16 cellular contexts compared by ENCODE assay signal in the genomic region with DNA sequence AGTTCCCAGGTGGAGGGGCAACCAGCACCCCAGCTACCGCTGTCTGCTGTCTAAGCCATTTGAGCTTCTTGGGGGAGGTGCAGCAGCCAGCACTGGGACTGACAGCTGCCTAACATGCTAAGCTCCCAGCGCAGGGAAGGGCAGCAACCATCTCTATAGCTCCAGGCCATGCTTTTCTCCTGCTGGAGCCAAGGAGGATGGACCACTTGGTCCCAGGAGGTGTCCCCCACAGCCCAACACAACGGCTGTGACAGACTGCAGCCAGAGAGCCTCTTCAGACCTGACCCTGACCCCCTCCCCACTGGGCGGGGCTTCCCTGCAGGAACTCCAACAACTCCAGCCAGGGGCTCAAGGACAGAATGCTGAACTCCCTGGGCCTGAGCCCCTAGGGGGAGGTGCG.
DNase-seq lines count a peak whose midpoint lies in the region; ATAC-seq and TF ChIP-seq lines count a peak whose summit lies in the region.
"Had no signal": no experiment of that assay in that cellular context is flagged by ENCODE, and none has a peak within 500 bp of the region (broad histone marks: within the 10 kb centered on the region; RNA-seq: fewer than 3 reads in every experiment).

No MANE protein-coding gene starts in this region.

- H4K91ac ChIP-seq in H9 (ENCODE audit: insufficient read length, low read depth, low read length) = no peak overlapping the region

- no peak overlapping the region for H2BK20ac ChIP-seq in H9 (ENCODE audit: low read depth, low read length, poor library complexity, severe bottlenecking)

- H3K23me2 ChIP-seq in H9 (ENCODE audit: insufficient read length, low read depth, low read length, poor library complexity, severe bottlenecking) = no peaks in the 10 kb centered on the region

- no peak overlapping the region for H3K4me2 ChIP-seq in H9 (ENCODE audit: insufficient read depth, insufficient read length, low read length)

- H3K4me3 ChIP-seq in endodermal cell (ENCODE audit: low read length) (no peak overlapping the region), aorta (ENCODE audit: low read length in 2 of 2) (no peak overlapping the region), breast epithelium (no peak overlapping the region)
- H3K4me3 ChIP-seq: GM23248 had no signal

- DNase-seq in ELF-1 (ENCODE audit: low read depth, low spot score) (peak; percentile 46), H9 (peak; percentile 36), endodermal cell (peak; percentile 54), aorta (no peak), ACHN (no peak), breast epithelium (ENCODE audit: low spot score in 2 of 2) (no peak)
- DNase-seq: AML-193; Caco-2; CD4-positive, alpha-beta T cell; GDM1; GM23248; HFFc6; IMR-90 had no signal

- TF ChIP-seq CTCF in H9 (conservative IDR thresholded peaks at IDR 0.05) (no peak), endodermal cell (conservative IDR thresholded peaks at IDR 0.05) (no peak), breast epithelium (IDR thresholded peaks at IDR 0.05) (no peak)

- H4K5ac ChIP-seq in H9 (ENCODE audit: insufficient read length, low read depth, low read length) = no peak overlapping the region

- no CpG with 5 or more reads among the region's 5 CpGs for WGBS in H9 (ENCODE audit: extremely low coverage, insufficient read length, low lambda C conversion rate)
- WGBS in endodermal cell (ENCODE audit: insufficient coverage in 1 of 2, insufficient read length in 1 of 2), 2 experiments = 88 to 94% methylated on average over 3 to 5 of the region's 5 CpGs
- WGBS in aorta, 2 donors = 82 to 88% methylated on average over 5 of the region's 5 CpGs

- peak; percentile 11 for ATAC-seq in aorta (ENCODE audit: low FRiP score)
- ATAC-seq: HCT116 had no signal

- H2AFZ ChIP-seq in H9 (ENCODE audit: low read length) = no peak overlapping the region
- H2AFZ ChIP-seq: GM23248 had no signal

- no peak overlapping the region for H3K14ac ChIP-seq in H9 (ENCODE audit: insufficient read depth, low read length)

- H3K36me3 Mint-ChIP-seq in H9 (ENCODE audit: insufficient read depth in 1 of 3, low read depth in 3 of 3) = peaks cover 9 to 17% (median 14%) of the 10 kb centered on the region in 3 experiments; a peak in 5 of 7 replicates
- H3K36me3 Mint-ChIP-seq in endodermal cell (ENCODE audit: low read depth) = no peaks in the 10 kb centered on the region

- H2BK120ac ChIP-seq in H9 (ENCODE audit: low read depth, low read length, poor library complexity, severe bottlenecking) = no peak overlapping the region

- no peak overlapping the region for H2BK5ac ChIP-seq in H9 (ENCODE audit: insufficient read length, low read length)

- in situ Hi-C loops in ACHN (cut with HindIII; ENCODE audit: low pct_ligation_motif_present, low pct_unique_long_range_greater_than_20kb, low sequenced_read_pairs) = no loop called here

- H2BK12ac ChIP-seq in H9 (ENCODE audit: insufficient read length, low read depth, low read length) = no peak overlapping the region

- intact Hi-C loops in aorta (cut with DNase I) = no loop called here
- intact Hi-C loops in breast epithelium (cut with DNase I; ENCODE audit: low total_unique reads) = no loop called here

- no peak overlapping the region for H3K18ac ChIP-seq in H9 (ENCODE audit: insufficient read length, low read depth, low read length)

- H3K27me3 Mint-ChIP-seq in H9 (ENCODE audit: low read depth) (no peaks in the 10 kb centered on the region; the same call in 1 of the 2 replicates), endodermal cell (ENCODE audit: insufficient read depth) (peaks cover 2% of the 10 kb centered on the region)
- H3K27me3 Mint-ChIP-seq: CD4-positive, alpha-beta T cell had no signal

- H3K27ac Mint-ChIP-seq in H9 (no peak overlapping the region), endodermal cell (no peak overlapping the region)
- H3K27ac Mint-ChIP-seq: CD4-positive, alpha-beta T cell; HFFc6 had no signal

- H4K20me1 ChIP-seq in H9 (ENCODE audit: control insufficient read depth, insufficient read depth, insufficient read length) = no peaks in the 10 kb centered on the region

- peaks cover 22 to 26% of the 10 kb centered on the region in 2 experiments for H3K9me3 Mint-ChIP-seq in H9
- peaks cover 18% of the 10 kb centered on the region for H3K9me3 Mint-ChIP-seq in endodermal cell

- no peak overlapping the region for H4K8ac ChIP-seq in H9 (replicated peaks; ENCODE audit: insufficient read length, low read depth, low read length)

- H3T11ph ChIP-seq in H9 (ENCODE audit: low read length) = no peak overlapping the region

- H3K23ac ChIP-seq in H9 (ENCODE audit: insufficient read length, low read depth, low read length) = no peak overlapping the region

- H2BK15ac ChIP-seq in H9 (ENCODE audit: low read depth, low read length) = no peak overlapping the region

- no peak overlapping the region for H3K9ac ChIP-seq in H9 (ENCODE audit: extremely low read depth, insufficient read length, low read length)
- no peak overlapping the region for H3K9ac ChIP-seq in endodermal cell (ENCODE audit: extremely low read depth, low read length, poor library complexity, severe bottlenecking)
- H3K9ac ChIP-seq: GM23248 had no signal

- no peaks in the 10 kb centered on the region for H3K79me2 ChIP-seq in H9 (ENCODE audit: insufficient read depth, low read length)

- H3K27ac ChIP-seq in H9 (ENCODE audit: insufficient read length, low read depth, low read length) (no peak overlapping the region), endodermal cell (ENCODE audit: low read depth, low read length) (no peak overlapping the region), aorta (ENCODE audit: low read depth in 1 of 2, low read length in 2 of 2) (no peak overlapping the region), breast epithelium (no peak overlapping the region)
- H3K27ac ChIP-seq: C4-2B, GM23248, HL-60 had no signal

- H3K27me3 ChIP-seq in H9 (ENCODE audit: insufficient read depth, low read length) (no peaks in the 10 kb centered on the region), endodermal cell (ENCODE audit: control insufficient read depth, insufficient read depth, low read length, poor library complexity, severe bottlenecking) (no peaks in the 10 kb centered on the region), aorta (ENCODE audit: control insufficient read depth in 1 of 2, insufficient read depth in 2 of 2, low read length in 1 of 2) (no peaks in the 10 kb centered on the region), breast epithelium (no peaks in the 10 kb centered on the region)

- no peak for TF ChIP-seq POLR2A in breast epithelium (IDR thresholded peaks at IDR 0.05)

- H3K36me3 ChIP-seq in endodermal cell (ENCODE audit: control insufficient read depth, insufficient read depth, low read length) (no peaks in the 10 kb centered on the region), aorta (ENCODE audit: control insufficient read depth in 1 of 2, insufficient read depth in 2 of 2, low read length in 1 of 2) (no peaks in the 10 kb centered on the region), breast epithelium (no peaks in the 10 kb centered on the region)

- no peaks in the 10 kb centered on the region for H3K79me1 ChIP-seq in H9 (ENCODE audit: insufficient read depth, low read depth, low read length, poor library complexity, severe bottlenecking)

- H3K4me1 Mint-ChIP-seq in H9 (no peaks in the 10 kb centered on the region), endodermal cell (no peaks in the 10 kb centered on the region)

- H3K9me3 ChIP-seq in H9 (ENCODE audit: control insufficient read depth, low read depth, low read length) (no peaks in the 10 kb centered on the region), endodermal cell (ENCODE audit: control insufficient read depth, low read length) (peaks cover 5% of the 10 kb centered on the region), aorta (ENCODE audit: control insufficient read depth, low read length) (peaks cover 1% of the 10 kb centered on the region), breast epithelium (peaks cover 15 to 23% of the 10 kb centered on the region in 2 donors)
- H3K9me3 ChIP-seq: Caco-2 had no signal

- no peak overlapping the region for H2AK5ac ChIP-seq in H9 (ENCODE audit: insufficient read length, low read length)

- no peak overlapping the region for H3K4ac ChIP-seq in H9 (ENCODE audit: low read depth, low read length)

- no peaks in the 10 kb centered on the region for H3K4me1 ChIP-seq in H9 (ENCODE audit: insufficient read depth, low read length)
- no peaks in the 10 kb centered on the region for H3K4me1 ChIP-seq in endodermal cell (ENCODE audit: control insufficient read depth, insufficient read depth, low read length)
- no peaks in the 10 kb centered on the region for H3K4me1 ChIP-seq in aorta (ENCODE audit: control insufficient read depth in 1 of 2, insufficient read depth in 2 of 2, low read length in 2 of 2)
- no peaks in the 10 kb centered on the region for H3K4me1 ChIP-seq in breast epithelium
- H3K4me1 ChIP-seq: Caco-2 had no signal

- no peak overlapping the region for H3K4me3 Mint-ChIP-seq in H9
- no peak overlapping the region for H3K4me3 Mint-ChIP-seq in endodermal cell
- H3K4me3 Mint-ChIP-seq: CD4-positive, alpha-beta T cell; HFFc6 had no signal

- H3K56ac ChIP-seq in H9 (ENCODE audit: insufficient read length, low read depth, low read length) = no peak overlapping the region

Comparison
In these comparisons a context has a peak if more than half of its experiments do, and no peak if none do; other contexts are left out.
1. DNase-seq: peak in ELF-1 (single experiment), H9 (single experiment) and endodermal cell (single experiment); none in aorta (0 of 2), ACHN (single experiment) and breast epithelium (0 of 2).